Comparison of ENCODE assay signal across 9 cellular contexts in genomic region chr2:69693059-69693458, GRCh38. TPM values are rescaled to one million over a fixed set of nuclear protein-coding genes. Genes with fewer than 3 reads are reported as not detected.
DNase-seq lines count a peak whose midpoint lies in the region; ATAC-seq and TF ChIP-seq lines count a peak whose summit lies in the region.
"Had no signal": no experiment of that assay in that cellular context is flagged by ENCODE, and none has a peak within 500 bp of the region (broad histone marks: within the 10 kb centered on the region; RNA-seq: fewer than 3 reads in every experiment).

No MANE protein-coding gene starts in this region.

- CTCF ChIA-PET in activated CD4-positive, alpha-beta memory T cell treated with anti-CD3 and anti-CD28 coated beads for 36 hours (lab: Charles Lee) = interaction anchor here (1.3 to 1.5 kb wide), 2 partner anchors 127 to 128 kb away, joined by 3 read pairs; no protein-coding TSS in a partner anchor

- H2AFZ ChIP-seq in GM23338 = no peak overlapping the region

- no peak for TF ChIP-seq CTCF in GM23338 (conservative IDR thresholded peaks at IDR 0.05; ENCODE audit: low read depth in 2 of 2)
- no peak for TF ChIP-seq CTCF in lower lobe of right lung (IDR thresholded peaks at IDR 0.05)
- no peak for TF ChIP-seq CTCF in sigmoid colon (IDR thresholded peaks at IDR 0.05)

- no peaks in the 10 kb centered on the region for H3K27me3 Mint-ChIP-seq in CD4-positive, CD25-positive, alpha-beta regulatory T cell
- no peaks in the 10 kb centered on the region for H3K27me3 Mint-ChIP-seq in GM23338 (ENCODE audit: insufficient read depth, low read depth, poor library complexity)
- no peaks in the 10 kb centered on the region for H3K27me3 Mint-ChIP-seq in activated CD4-positive, alpha-beta memory T cell treated with anti-CD3 and anti-CD28 coated beads for 36 hours

- H4K20me1 ChIP-seq in GM23338 (replicated peaks; ENCODE audit: insufficient read depth) = no peaks in the 10 kb centered on the region

- no peak for TF ChIP-seq POLR2A in sigmoid colon (IDR thresholded peaks at IDR 0.05)

- no peaks in the 10 kb centered on the region for H3K27me3 ChIP-seq in CD4-positive, CD25-positive, alpha-beta regulatory T cell (ENCODE audit: control insufficient read depth, insufficient read depth, low read length)
- H3K27me3 ChIP-seq in GM23338 (ENCODE audit: insufficient read depth) = no peaks in the 10 kb centered on the region
- H3K27me3 ChIP-seq in lower lobe of right lung (ENCODE audit: low read depth) = no peaks in the 10 kb centered on the region
- no peaks in the 10 kb centered on the region for H3K27me3 ChIP-seq in sigmoid colon

- H3K36me3 ChIP-seq in CD4-positive, CD25-positive, alpha-beta regulatory T cell (ENCODE audit: control insufficient read depth, insufficient read depth, low read length) = no peaks in the 10 kb centered on the region
- no peaks in the 10 kb centered on the region for H3K36me3 ChIP-seq in GM23338 (ENCODE audit: insufficient read depth)
- no peaks in the 10 kb centered on the region for H3K36me3 ChIP-seq in lower lobe of right lung
- H3K36me3 ChIP-seq in sigmoid colon = no peaks in the 10 kb centered on the region

- intact Hi-C loops in activated CD4-positive, alpha-beta memory T cell treated with anti-CD3 and anti-CD28 coated beads for 36 hours (cut with micrococcal nuclease) = loop anchor here (5.0 kb wide), 1 partner anchor 116 kb away; no protein-coding TSS in a partner anchor
- intact Hi-C loops in lower lobe of right lung (cut with DNase I) = no loop called here
- intact Hi-C loops in sigmoid colon (cut with DNase I) = no loop called here

- no peaks in the 10 kb centered on the region for H3F3A ChIP-seq in GM23338 (replicated peaks; ENCODE audit: low read depth)

- peaks cover 0 to 3% (median 0%) of the 10 kb centered on the region in 7 donors for H3K9me3 Mint-ChIP-seq in CD4-positive, CD25-positive, alpha-beta regulatory T cell
- no peaks in the 10 kb centered on the region; the same call in 2 of the 3 replicates for H3K9me3 Mint-ChIP-seq in GM23338
- H3K9me3 Mint-ChIP-seq in activated CD4-positive, alpha-beta memory T cell treated with anti-CD3 and anti-CD28 coated beads for 36 hours = no peaks in the 10 kb centered on the region

- no peaks in the 10 kb centered on the region for H3K79me2 ChIP-seq in GM23338 (replicated peaks; ENCODE audit: insufficient read depth)

- H3K4me3 ChIP-seq in CD4-positive, CD25-positive, alpha-beta regulatory T cell (ENCODE audit: low read depth, low read length) = peak overlapping the region; percentile 66
- no peak overlapping the region for H3K4me3 ChIP-seq in GM23338
- no peak overlapping the region for H3K4me3 ChIP-seq in lower lobe of right lung
- H3K4me3 ChIP-seq in sigmoid colon = no peak overlapping the region

- H3K4me2 ChIP-seq in GM23338 = no peak overlapping the region

- no peaks in the 10 kb centered on the region for H3K9me2 ChIP-seq in GM23338 (ENCODE audit: insufficient read depth)

- H3K36me3 Mint-ChIP-seq in CD4-positive, CD25-positive, alpha-beta regulatory T cell = peaks cover 5% of the 10 kb centered on the region
- no peaks in the 10 kb centered on the region for H3K36me3 Mint-ChIP-seq in GM23338 (ENCODE audit: low read depth)
- H3K36me3 Mint-ChIP-seq in activated CD4-positive, alpha-beta memory T cell treated with anti-CD3 and anti-CD28 coated beads for 36 hours = no peaks in the 10 kb centered on the region

- no peak for TF ChIP-seq EP300 in sigmoid colon (IDR thresholded peaks at IDR 0.05)

- peak overlapping the region; percentile 92 to 96 (median 96) for H3K27ac Mint-ChIP-seq in CD4-positive, CD25-positive, alpha-beta regulatory T cell
- peak overlapping the region; percentile 21; the same call in 1 of the 2 replicates for H3K27ac Mint-ChIP-seq in GM23338
- peak overlapping the region; percentile 53 for H3K27ac Mint-ChIP-seq in activated CD4-positive, alpha-beta memory T cell treated with anti-CD3 and anti-CD28 coated beads for 36 hours

- WGBS in sigmoid colon, 2 donors = 62 to 87% methylated on average over 4 of the region's 4 CpGs

- no peak for DNase-seq in CD4-positive, CD25-positive, alpha-beta regulatory T cell
- DNase-seq in GM23338 (ENCODE audit: low spot score) = no peak
- DNase-seq in activated CD4-positive, alpha-beta memory T cell treated with anti-CD3 and anti-CD28 coated beads for 36 hours = no peak
- DNase-seq in lower lobe of right lung = no peak
- DNase-seq in foreskin melanocyte = no peak
- no peak for DNase-seq in sigmoid colon
- DNase-seq in DMS 273 treated with DMSO at 0.1 percent for 48 hours (lab: John Stamatoyannopoulos, UW) = no peak
- DNase-seq in NCI-H2171 treated with DMSO at 0.1 percent for 48 hours (lab: John Stamatoyannopoulos, UW) = no peak
- DNase-seq: NCI-H2081 treated with DMSO at 0.1 percent for 48 hours had no signal

- POLR2A ChIA-PET in activated CD4-positive, alpha-beta memory T cell treated with anti-CD3 and anti-CD28 coated beads for 36 hours (lab: Charles Lee) = interaction anchor here (0.9 to 1.1 kb wide), 2 partner anchors 48 to 50 kb away, joined by 3 read pairs; partner anchors contain the start of gene AAK1

- H3K9me3 ChIP-seq in CD4-positive, CD25-positive, alpha-beta regulatory T cell (ENCODE audit: control insufficient read depth in 2 of 2, low read length in 2 of 2) = no peaks in the 10 kb centered on the region
- no peaks in the 10 kb centered on the region for H3K9me3 ChIP-seq in lower lobe of right lung
- no peaks in the 10 kb centered on the region for H3K9me3 ChIP-seq in sigmoid colon

- peaks cover 70% of the 10 kb centered on the region for H3K4me1 ChIP-seq in CD4-positive, CD25-positive, alpha-beta regulatory T cell (ENCODE audit: control insufficient read depth, insufficient read depth, low read length, poor library complexity, severe bottlenecking)
- no peaks in the 10 kb centered on the region for H3K4me1 ChIP-seq in GM23338 (ENCODE audit: insufficient read depth)
- peaks cover 28% of the 10 kb centered on the region for H3K4me1 ChIP-seq in lower lobe of right lung
- H3K4me1 ChIP-seq in sigmoid colon = peaks cover 0 to 13% (median 12%) of the 10 kb centered on the region in 4 donors

- no peak for ATAC-seq in CD4-positive, CD25-positive, alpha-beta regulatory T cell (ENCODE audit: low read depth in 2 of 2)
- ATAC-seq in GM23338 (no peak), lower lobe of right lung (peak in 1 of 2 donors; percentile 32)

- H3K4me1 Mint-ChIP-seq in CD4-positive, CD25-positive, alpha-beta regulatory T cell = peaks cover 27 to 93% (median 68%) of the 10 kb centered on the region in 4 donors
- peaks cover 2% of the 10 kb centered on the region; the same call in 2 of the 3 replicates for H3K4me1 Mint-ChIP-seq in GM23338
- H3K4me1 Mint-ChIP-seq in activated CD4-positive, alpha-beta memory T cell treated with anti-CD3 and anti-CD28 coated beads for 36 hours (ENCODE audit: low read depth) = peaks cover 79% of the 10 kb centered on the region

- H3K4me3 Mint-ChIP-seq in CD4-positive, CD25-positive, alpha-beta regulatory T cell = peak overlapping the region in 3 of 4 donors; percentile 71 to 78 (median 78)
- no peak overlapping the region for H3K4me3 Mint-ChIP-seq in GM23338
- H3K4me3 Mint-ChIP-seq in activated CD4-positive, alpha-beta memory T cell treated with anti-CD3 and anti-CD28 coated beads for 36 hours = no peak overlapping the region

- peak overlapping the region; percentile 70 for H3K27ac ChIP-seq in CD4-positive, CD25-positive, alpha-beta regulatory T cell (ENCODE audit: insufficient read depth, low read length, poor library complexity, severe bottlenecking)
- H3K27ac ChIP-seq in GM23338 (ENCODE audit: low read depth) = no peak overlapping the region
- peak overlapping the region; percentile 12 for H3K27ac ChIP-seq in lower lobe of right lung
- H3K27ac ChIP-seq in sigmoid colon = no peak overlapping the region

TF ChIP-seq in GM23338, 12 proteins besides CTCF, POLR2A, EP300 and RAD21:
- TF ChIP-seq CREB1 (CRISPR knock-in tag; IDR thresholded peaks at IDR 0.05; ENCODE audit: low read depth) (no peak), ZNF331 (CRISPR knock-in tag; IDR thresholded peaks at IDR 0.05; ENCODE audit: low read depth) (no peak), JUNB (IDR thresholded peaks at IDR 0.05; ENCODE audit: unreplicated experiment) (no peak), POLR2AphosphoS5 (IDR thresholded peaks at IDR 0.05; ENCODE audit: low read depth) (no peak)

RNA-seq across cellular contexts. Expression of gene ANXA4, which starts 48.9 kb away (rescaled TPM):
- 16.5 TPM for total RNA-seq in CD4-positive, CD25-positive, alpha-beta regulatory T cell
- 10 to 100 TPM; 21.5 to 36.8 (median 27.3) TPM for polyA plus RNA-seq in CD4-positive, CD25-positive, alpha-beta regulatory T cell
- total RNA-seq in GM23338 (2014; rRNA removed; shearing (Covaris generic)) = 5.8 and 6.7 TPM in 2 replicates
- 11.5 and 12.3 TPM in 2 replicates for polyA plus RNA-seq in GM23338 (2016; fragmentation: Nextera tagmentation; extraction: Ambion mirVana)
- 10 to 100 TPM; 41.3 to 43.2 TPM for total RNA-seq in activated CD4-positive, alpha-beta memory T cell treated with anti-CD3 and anti-CD28 coated beads for 36 hours
- 173 TPM for total RNA-seq in lower lobe of right lung
- 10 to 100 TPM; 33.3 to 55.8 (median 44.5) TPM for total RNA-seq in sigmoid colon
- 100 to 1,000 TPM; 129 to 183 (median 155) TPM for polyA plus RNA-seq in sigmoid colon

RNA-seq across cellular contexts. Expression of gene AAK1, which starts 49.5 kb away (rescaled TPM):
- total RNA-seq in CD4-positive, CD25-positive, alpha-beta regulatory T cell = 258 TPM
- polyA plus RNA-seq in CD4-positive, CD25-positive, alpha-beta regulatory T cell = 10 to 100 TPM; 70.7 to 99.5 (median 72.4) TPM
- 39.0 TPM in 2 replicates for total RNA-seq in GM23338 (2014; rRNA removed; shearing (Covaris generic))
- 44.7 and 52.4 TPM in 2 replicates for polyA plus RNA-seq in GM23338 (2016; fragmentation: Nextera tagmentation; extraction: Ambion mirVana)
- total RNA-seq in activated CD4-positive, alpha-beta memory T cell treated with anti-CD3 and anti-CD28 coated beads for 36 hours = 10 to 100 TPM; 95.2 to 99.3 TPM
- 73.3 TPM for total RNA-seq in lower lobe of right lung
- total RNA-seq in sigmoid colon = 10 to 100 TPM; 20.7 to 35.7 (median 22.9) TPM
- 10 to 100 TPM in 2 of 3 donors, 1 to 10 TPM in 1; 5.4 to 19.5 (median 11.3) TPM for polyA plus RNA-seq in sigmoid colon

Comparison
In these comparisons a context has a peak if more than half of its experiments do, and no peak if none do; other contexts are left out.
1. H3K27ac ChIP-seq: peak in CD4-positive, CD25-positive, alpha-beta regulatory T cell (single experiment) and lower lobe of right lung (single experiment); none in GM23338 (single experiment) and sigmoid colon (0 of 4).
2. H3K27ac Mint-ChIP-seq: peak in every context shown above with its lines; median percentile 96 in CD4-positive, CD25-positive, alpha-beta regulatory T cell; 53 in activated CD4-positive, alpha-beta memory T cell treated with anti-CD3 and anti-CD28 coated beads for 36 hours; 21 in GM23338.
3. H3K4me3 Mint-ChIP-seq: peak in CD4-positive, CD25-positive, alpha-beta regulatory T cell (3 of 4); none in GM23338 (single experiment) and activated CD4-positive, alpha-beta memory T cell treated with anti-CD3 and anti-CD28 coated beads for 36 hours (single experiment).